Comparison of ENCODE assay signal across 22 cellular contexts in the genomic region with DNA sequence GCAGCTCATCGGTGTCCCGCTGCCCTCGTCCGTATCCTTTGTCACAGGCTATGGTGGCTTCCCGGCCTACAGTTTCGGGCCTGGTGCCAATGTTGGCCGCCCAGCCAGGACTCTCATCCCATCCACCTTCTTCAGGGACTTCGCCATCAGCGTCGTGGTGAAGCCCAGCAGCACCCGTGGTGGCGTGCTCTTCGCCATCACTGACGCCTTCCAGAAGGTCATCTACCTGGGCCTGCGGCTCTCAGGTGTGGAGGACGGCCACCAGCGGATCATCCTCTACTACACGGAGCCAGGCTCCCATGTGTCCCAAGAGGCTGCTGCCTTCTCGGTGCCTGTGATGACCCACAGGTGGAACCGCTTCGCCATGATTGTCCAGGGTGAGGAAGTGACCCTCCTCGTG. TPM values are rescaled to one million over a fixed set of nuclear protein-coding genes. Genes with fewer than 3 reads are reported as not detected.
"Had no signal": no experiment of that assay in that cellular context is flagged by ENCODE, and none has a peak within 500 bp of the region (broad histone marks: within the 10 kb centered on the region; RNA-seq: fewer than 3 reads in every experiment).

No MANE protein-coding gene starts in this region.

- H3K27ac Mint-ChIP-seq: dendritic cell treated with granulocyte-macrophage colony-stimulating factor and Interleukin-4, amounts not matched to agents 40 ng/mL and 50 ng/mL, for 4 days; effector memory CD8-positive, alpha-beta T cell; immature natural killer cell had no signal

- H3K4me1 ChIP-seq: colonic mucosa, foreskin keratinocyte, lower lobe of right lung had no signal

- H3K9me3 ChIP-seq: colonic mucosa, esophagus muscularis mucosa, gastroesophageal sphincter, heart left ventricle, lower lobe of right lung had no signal

- H3K36me3 Mint-ChIP-seq: immature natural killer cell had no signal

- H2AFZ ChIP-seq: hepatocyte had no signal

- H3K4me3 Mint-ChIP-seq: dendritic cell treated with granulocyte-macrophage colony-stimulating factor and Interleukin-4, amounts not matched to agents 40 ng/mL and 50 ng/mL, for 4 days; effector memory CD8-positive, alpha-beta T cell; immature natural killer cell had no signal

- H3K36me3 ChIP-seq: colonic mucosa, lower lobe of right lung had no signal

- H3K4me3 ChIP-seq: colonic mucosa, esophagus muscularis mucosa, gastroesophageal sphincter, heart left ventricle, hepatocyte, lower lobe of right lung had no signal

- H3K27me3 ChIP-seq: colonic mucosa, esophagus muscularis mucosa, foreskin keratinocyte, gastroesophageal sphincter, heart left ventricle, hepatocyte had no signal

- H3K27ac ChIP-seq: colonic mucosa, foreskin keratinocyte, hepatocyte, lower lobe of right lung had no signal

- H3K4me2 ChIP-seq: hepatocyte had no signal

- ATAC-seq: effector memory CD8-positive, alpha-beta T cell; foreskin keratinocyte; gastroesophageal sphincter; heart left ventricle; left colon; left lobe of liver; left ventricle myocardium superior had no signal

- H3K9me3 Mint-ChIP-seq: dendritic cell treated with granulocyte-macrophage colony-stimulating factor and Interleukin-4, amounts not matched to agents 40 ng/mL and 50 ng/mL, for 4 days; effector memory CD8-positive, alpha-beta T cell had no signal

- DNase-seq: cerebellar nuclear complex; colonic mucosa; effector CD8-positive, alpha-beta T cell; effector memory CD8-positive, alpha-beta T cell; foreskin keratinocyte; heart left ventricle; hypothalamus; immature natural killer cell; left colon; left ventricle myocardium superior; lower lobe of right lung; mesenchymal stem cell; midbrain had no signal

- H3K4me1 Mint-ChIP-seq: immature natural killer cell had no signal

RNA-seq across cellular contexts. Expression of a gene that starts 41.9 kb away (rescaled TPM):
- total RNA-seq: endothelial cell of umbilical vein, foreskin keratinocyte, lung microvascular endothelial cell, mononuclear cell had no signal
- polyA plus RNA-seq: endothelial cell of umbilical vein, keratinocyte had no signal
